Comparison of ENCODE assay signal across 8 cellular contexts in genomic region chr4:17810260-17811077, GRCh38. TPM values are rescaled to one million over a fixed set of nuclear protein-coding genes. Genes with fewer than 3 reads are reported as not detected.
DNase-seq lines count a peak whose midpoint lies in the region; ATAC-seq and TF ChIP-seq lines count a peak whose summit lies in the region.

DCAF16 (minus strand) TSS chr4:17810757; CDS start chr4:17804141, 6,616 bp downstream.
NCAPG (plus strand) TSS chr4:17810979; CDS start chr4:17811078, 99 bp downstream.

- H3K9ac ChIP-seq in mammary epithelial cell (ENCODE audit: insufficient read depth, low read length) (peak within 1 kb of the TSS; percentile 94), skeletal muscle tissue (ENCODE audit: low read depth in 1 of 3, low read length in 3 of 3) (peak within 1 kb of the TSS; percentile 94 to 99 (median 99))

- intact Hi-C loops in mammary epithelial cell (cut with micrococcal nuclease) = loop anchor here (1.0 to 2.0 kb wide), 2 partner anchors 196 to 233 kb away; partner anchors contain the start of genes LAP3 and MED28

- H3K4me1 ChIP-seq in mammary epithelial cell (ENCODE audit: insufficient read depth, low read length) = peaks cover 21% of the 10 kb centered on the region
- H3K4me1 ChIP-seq in skeletal muscle tissue (ENCODE audit: control insufficient read depth in 3 of 3, insufficient read depth in 3 of 3, low read length in 3 of 3) = peaks cover 20 to 35% (median 26%) of the 10 kb centered on the region in 3 donors

- ATAC-seq in GM18873 (IDR thresholded peaks at IDR 0.05; ENCODE audit: low FRiP score, unreplicated experiment) = peak; percentile 90
- ATAC-seq in HG03139 (IDR thresholded peaks at IDR 0.05; ENCODE audit: unreplicated experiment) = peak; percentile 83

- H3K27me3 ChIP-seq in WERI-Rb-1 (ENCODE audit: insufficient read depth, low read depth, severe bottlenecking) = no peaks in the 10 kb centered on the region
- no peaks in the 10 kb centered on the region for H3K27me3 ChIP-seq in mammary epithelial cell (ENCODE audit: insufficient read depth, low read length)
- H3K27me3 ChIP-seq in skeletal muscle tissue (ENCODE audit: control insufficient read depth in 3 of 3, insufficient read depth in 3 of 3, low read length in 3 of 3) = no peaks in the 10 kb centered on the region

- H4K20me1 ChIP-seq in mammary epithelial cell (ENCODE audit: insufficient read depth, low read length) = no peaks in the 10 kb centered on the region

- peak; percentile 98 for DNase-seq in ACHN
- DNase-seq in NCI-H2227 (lab: John Stamatoyannopoulos, UW; ENCODE audit: unreplicated experiment) = peak; percentile 99
- DNase-seq in WERI-Rb-1 = peak; percentile 100
- DNase-seq in mammary epithelial cell = peak; percentile 99

- CTCF ChIA-PET in mammary epithelial cell (lab: Charles Lee; ENCODE audit: low non-redundant PET) = interaction anchor here (0.9 kb wide), 1 partner anchor 48 kb away, joined by 4 read pairs; no protein-coding TSS in a partner anchor

- H3K36me3 ChIP-seq in WERI-Rb-1 = peaks cover 71% of the 10 kb centered on the region
- H3K36me3 ChIP-seq in mammary epithelial cell (ENCODE audit: insufficient read depth, low read length) = peaks cover 3% of the 10 kb centered on the region
- H3K36me3 ChIP-seq in skeletal muscle tissue (ENCODE audit: control insufficient read depth in 3 of 3, insufficient read depth in 3 of 3, low read length in 3 of 3) = no peaks in the 10 kb centered on the region

- TF ChIP-seq CTCF in WERI-Rb-1 (IDR thresholded peaks at IDR 0.05; ENCODE audit: low read depth, low read length) = no peak
- TF ChIP-seq CTCF in mammary epithelial cell (conservative IDR thresholded peaks at IDR 0.05 in 1 of 2, IDR thresholded peaks at IDR 0.05 in 1 of 2; ENCODE audit: extremely low read depth in 1 of 2, insufficient read depth in 1 of 2, low read depth in 1 of 2, low read length in 2 of 2) = no peak

- 0% methylated on average over 14 of the region's 69 CpGs for WGBS in mammary epithelial cell (ENCODE audit: low coverage, missing lambda C conversion rate)

- H3K4me3 ChIP-seq in WERI-Rb-1 (ENCODE audit: low read depth, low read length) (peak within 1 kb of the TSS; percentile 94), mammary epithelial cell (replicated peaks in 1 of 3; ENCODE audit: insufficient read depth in 1 of 3, low read depth in 2 of 3, low read length in 3 of 3) (peak within 1 kb of the TSS; percentile 82 to 90 (median 83)), iPS-18c (ENCODE audit: insufficient read depth, low read depth, low read length) (peak within 1 kb of the TSS; percentile 99), skeletal muscle tissue (ENCODE audit: low read length in 3 of 3) (peak within 1 kb of the TSS; percentile 84 to 99 (median 98))

- BruUV-seq in mammary epithelial cell (replicated peaks; lab: Mats Ljungman, UMichigan) = TSS peak; percentile 59

- peak within 1 kb of the TSS; percentile 92 for H3K4me2 ChIP-seq in mammary epithelial cell (ENCODE audit: insufficient read depth, low read depth, low read length)

- H3K9me3 ChIP-seq in WERI-Rb-1 (ENCODE audit: severe bottlenecking) (no peaks in the 10 kb centered on the region), mammary epithelial cell (replicated peaks; ENCODE audit: insufficient read depth, low read length) (no peaks in the 10 kb centered on the region), iPS-18c (ENCODE audit: control insufficient read depth, insufficient read depth, low read length) (no peaks in the 10 kb centered on the region), skeletal muscle tissue (ENCODE audit: control insufficient read depth in 3 of 3, low read length in 3 of 3) (no peaks in the 10 kb centered on the region)

- in situ Hi-C loops in ACHN (cut with HindIII; ENCODE audit: low pct_ligation_motif_present, low pct_unique_long_range_greater_than_20kb, low sequenced_read_pairs) = no loop called here
- in situ Hi-C loops in mammary epithelial cell (cut with MboI; ENCODE audit: low sequenced_read_pairs in 2 of 2) = loop anchor here (10.0 to 25.0 kb wide), 3 partner anchors 223 to 784 kb away; partner anchors contain the start of gene LAP3 (in 1 of the 2)

- H3K27ac ChIP-seq in WERI-Rb-1 = peak within 1 kb of the TSS; percentile 95
- peak within 1 kb of the TSS; percentile 91 for H3K27ac ChIP-seq in mammary epithelial cell (ENCODE audit: insufficient read depth, low read depth, low read length)
- peak within 1 kb of the TSS; percentile 97 for H3K27ac ChIP-seq in skeletal muscle tissue (ENCODE audit: low read depth, low read length)

- H3K79me2 ChIP-seq in mammary epithelial cell (ENCODE audit: insufficient read depth, low read length) = peaks cover 96% of the 10 kb centered on the region

- H2AFZ ChIP-seq in mammary epithelial cell (ENCODE audit: low read depth, low read length) = peak within 1 kb of the TSS; percentile 96

- dilution Hi-C loops in mammary epithelial cell (cut with HindIII; ENCODE audit: low sequenced_read_pairs) = no loop called here

RNA-seq across cellular contexts. Expression of gene DCAF16, which starts in this region (rescaled TPM):
- total RNA-seq in mammary epithelial cell = 10 to 100 TPM; 28.5 to 32.7 TPM
- polyA plus RNA-seq in mammary epithelial cell = 12.2 TPM
- 13.7 TPM for polyA minus RNA-seq in mammary epithelial cell
- 23.0 TPM for total RNA-seq in skeletal muscle tissue

RNA-seq across cellular contexts. Expression of gene NCAPG, which starts in this region (rescaled TPM):
- total RNA-seq in mammary epithelial cell (10 to 100 TPM in 1 of 2 donors, 1 to 10 TPM in 1; 2.0 to 39.4 TPM), skeletal muscle tissue (8.4 TPM)
- polyA plus RNA-seq in mammary epithelial cell = 18.5 TPM
- polyA minus RNA-seq in mammary epithelial cell = 46.0 TPM

Comparison
In these comparisons a context has a peak if more than half of its experiments do, and no peak if none do; other contexts are left out.
1. Peak in every context shown above with its lines: DNase-seq, ATAC-seq, H3K4me3 ChIP-seq and H3K27ac ChIP-seq.